ENCODE assay signal across 8 cellular contexts in the genomic region with DNA sequence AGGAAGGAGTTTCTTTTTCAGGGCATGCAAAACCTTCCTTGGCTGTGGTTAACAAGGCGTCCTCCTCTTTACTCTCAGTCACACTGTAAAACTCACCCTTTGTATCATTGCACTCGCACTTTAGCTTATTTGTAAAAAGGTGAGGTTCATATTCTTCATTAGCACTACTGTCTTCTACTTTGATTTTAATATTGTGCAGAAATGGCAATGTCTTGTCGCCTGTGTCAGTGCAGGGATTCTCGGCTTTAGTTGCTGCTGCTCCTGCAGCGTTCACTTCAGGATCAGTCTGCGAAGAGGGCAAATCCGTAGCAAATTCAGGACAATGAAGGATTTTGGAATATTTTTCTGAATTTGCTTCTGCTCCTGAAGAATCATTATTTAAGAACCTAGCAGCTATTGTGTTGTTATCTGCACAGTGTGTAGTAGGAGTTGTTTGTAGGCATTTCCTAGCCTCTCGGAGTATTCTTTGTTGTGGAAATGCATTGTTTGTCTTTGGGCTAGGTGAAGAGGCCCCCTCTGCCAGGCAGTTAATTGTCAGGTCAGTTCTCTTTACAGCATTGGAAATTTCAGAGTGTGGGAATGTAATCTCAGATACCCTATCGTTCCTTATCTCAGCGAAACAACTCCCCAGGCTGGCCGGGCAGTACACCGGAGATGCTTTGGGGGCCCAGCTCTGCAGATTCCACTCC. TPM values are rescaled to one million over a fixed set of nuclear protein-coding genes. Genes with fewer than 3 reads are reported as not detected.
DNase-seq lines count a peak whose midpoint lies in the region; ATAC-seq and TF ChIP-seq lines count a peak whose summit lies in the region.

No MANE protein-coding gene starts in this region.

- no peaks in the 10 kb centered on the region for H3K9me3 ChIP-seq in DND-41 (ENCODE audit: insufficient read depth, low read length, severe bottlenecking)
- H3K9me3 ChIP-seq in SJCRH30 (replicated peaks) = no peaks in the 10 kb centered on the region

- H4K20me1 ChIP-seq in DND-41 (ENCODE audit: insufficient read depth, low read length) = peaks cover 5% of the 10 kb centered on the region

- no peaks in the 10 kb centered on the region for H3K36me3 Mint-ChIP-seq in progenitor cell of endocrine pancreas (ENCODE audit: insufficient read depth)

- DNase-seq in DND-41 (no peak), SJCRH30 (no peak), fibroblast of mammary gland (ENCODE audit: low read depth) (no peak), progenitor cell of endocrine pancreas (ENCODE audit: low spot score, unreplicated experiment) (no peak), T-helper 9 cell (no peak), HEK293T (ENCODE audit: extremely low spot score) (no peak)

- H3K4me3 ChIP-seq in DND-41 (ENCODE audit: low read depth in 1 of 2, low read length in 2 of 2) (no peak overlapping the region; a peak in 1 of 4 replicates), SJCRH30 (peak overlapping the region; percentile 67), fibroblast of mammary gland (ENCODE audit: control insufficient read depth, low read depth, low read length) (peak overlapping the region; percentile 66)

- POLR2A ChIA-PET in HEK293T (lab: Yijun Ruan, JAX) = interaction anchor here (0.8 to 4.2 kb wide), 8 partner anchors 9 to 209 kb away, joined by 3 to 49 read pairs (median 5); a partner anchor contains a TSS

- H3K79me2 ChIP-seq in DND-41 (ENCODE audit: insufficient read depth, low read length) = no peaks in the 10 kb centered on the region

- CTCF ChIA-PET in HEK293T (lab: Yijun Ruan, JAX) = interaction anchor here (0.5 to 0.6 kb wide), 2 partner anchors 20 to 442 kb away, joined by 4 to 8 read pairs; no protein-coding TSS in a partner anchor

- H3K4me2 ChIP-seq in DND-41 (ENCODE audit: insufficient read depth, low read length) = peak overlapping the region; percentile 84

- peak overlapping the region; percentile 75 for H3K4me3 Mint-ChIP-seq in progenitor cell of endocrine pancreas (ENCODE audit: low read depth)

- peak overlapping the region; percentile 95 for H3K27ac Mint-ChIP-seq in progenitor cell of endocrine pancreas

- no peaks in the 10 kb centered on the region for H3K27me3 Mint-ChIP-seq in progenitor cell of endocrine pancreas

- no peaks in the 10 kb centered on the region for H3K36me3 ChIP-seq in DND-41 (ENCODE audit: insufficient read depth, low read length)
- H3K36me3 ChIP-seq in SJCRH30 = no peaks in the 10 kb centered on the region

- peaks cover 32% of the 10 kb centered on the region for H3K4me1 ChIP-seq in DND-41 (ENCODE audit: insufficient read depth, low read length)
- H3K4me1 ChIP-seq in SJCRH30 = no peaks in the 10 kb centered on the region

- TF ChIP-seq CTCF in DND-41 (IDR thresholded peaks at IDR 0.05; ENCODE audit: borderline replicate concordance, extremely low read depth, low read length, poor library complexity, severe bottlenecking) (no peak), fibroblast of mammary gland (conservative IDR thresholded peaks at IDR 0.05; ENCODE audit: control insufficient read depth, insufficient read depth, low read depth, low read length) (no peak), progenitor cell of endocrine pancreas (IDR thresholded peaks at IDR 0.05; ENCODE audit: unreplicated experiment) (no peak)

- 0 out of 2 replicates have a peak overlapping the region, but pooled peaks have one; percentile 53 for H2AFZ ChIP-seq in DND-41 (ENCODE audit: low read depth, low read length)

- no peak overlapping the region; the same call in 1 of the 2 replicates for H3K9ac ChIP-seq in DND-41 (ENCODE audit: low read depth, low read length)

- H3K27me3 ChIP-seq in DND-41 (ENCODE audit: insufficient read depth, low read length, poor library complexity) (peaks cover 73% of the 10 kb centered on the region), SJCRH30 (no peaks in the 10 kb centered on the region)

- H3K27ac ChIP-seq in DND-41 (ENCODE audit: low read length) (no peak overlapping the region), SJCRH30 (no peak overlapping the region)

- no peaks in the 10 kb centered on the region for H3K9me3 Mint-ChIP-seq in progenitor cell of endocrine pancreas (ENCODE audit: low read depth)

- H3K4me1 Mint-ChIP-seq in progenitor cell of endocrine pancreas (ENCODE audit: low read depth) = peaks cover 74% of the 10 kb centered on the region

- no peak for ATAC-seq in DND-41 (ENCODE audit: insufficient read depth, low read depth)
- no peak for ATAC-seq in GM19452 (IDR thresholded peaks at IDR 0.05; ENCODE audit: unreplicated experiment)
- ATAC-seq in GM19463 (IDR thresholded peaks at IDR 0.05; ENCODE audit: unreplicated experiment) = no peak

TF ChIP-seq in HEK293T, 16 proteins besides CTCF, POLR2A, EP300 and RAD21:
- TF ChIP-seq SP1 (IDR thresholded peaks at IDR 0.05) = no peak
- TF ChIP-seq FOXK2 (IDR thresholded peaks at IDR 0.05) = no peak
- no peak for TF ChIP-seq LEF1 (IDR thresholded peaks at IDR 0.05; ENCODE audit: borderline replicate concordance)
- no peak for TF ChIP-seq ARNT (IDR thresholded peaks at IDR 0.05)
- TF ChIP-seq SUZ12 (IDR thresholded peaks at IDR 0.05) = no peak
- TF ChIP-seq, protein P1, sequence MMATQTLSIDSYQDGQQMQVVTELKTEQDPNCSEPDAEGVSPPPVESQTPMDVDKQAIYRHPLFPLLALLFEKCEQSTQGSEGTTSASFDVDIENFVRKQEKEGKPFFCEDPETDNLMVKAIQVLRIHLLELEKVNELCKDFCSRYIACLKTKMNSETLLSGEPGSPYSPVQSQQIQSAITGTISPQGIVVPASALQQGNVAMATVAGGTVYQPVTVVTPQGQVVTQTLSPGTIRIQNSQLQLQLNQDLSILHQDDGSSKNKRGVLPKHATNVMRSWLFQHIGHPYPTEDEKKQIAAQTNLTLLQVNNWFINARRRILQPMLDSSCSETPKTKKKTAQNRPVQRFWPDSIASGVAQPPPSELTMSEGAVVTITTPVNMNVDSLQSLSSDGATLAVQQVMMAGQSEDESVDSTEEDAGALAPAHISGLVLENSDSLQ (IDR thresholded peaks at IDR 0.05) = no peak
- no peak for TF ChIP-seq ELF4 (IDR thresholded peaks at IDR 0.05)
- TF ChIP-seq NFRKB (IDR thresholded peaks at IDR 0.05) = no peak
- no peak for TF ChIP-seq FOXA1 (IDR thresholded peaks at IDR 0.05)
- no peak for TF ChIP-seq ZNF384 (IDR thresholded peaks at IDR 0.05)
- no peak for TF ChIP-seq CTBP1 (IDR thresholded peaks at IDR 0.05; ENCODE audit: borderline replicate concordance)
- no peak for TF ChIP-seq BHLHE40 (IDR thresholded peaks at IDR 0.05; ENCODE audit: borderline replicate concordance)
- no peak for TF ChIP-seq TARDBP (IDR thresholded peaks at IDR 0.05)
- no peak for TF ChIP-seq HDGF (IDR thresholded peaks at IDR 0.05; ENCODE audit: borderline replicate concordance)
- no peak for TF ChIP-seq FOXM1 (IDR thresholded peaks at IDR 0.05; ENCODE audit: borderline replicate concordance)
- no peak for TF ChIP-seq L3MBTL2 (conservative IDR thresholded peaks at IDR 0.05)

RNA-seq across cellular contexts. Expression of a gene that starts 9.8 kb away (rescaled TPM):
- 1.4 and 1.8 TPM in 2 replicates for total RNA-seq in SJCRH30 (2014; rRNA removed; shearing (Covaris generic))
- 13.6 and 15.3 TPM in 2 replicates for total RNA-seq in progenitor cell of endocrine pancreas

RNA-seq across cellular contexts. Expression of a gene that starts 18.3 kb away (rescaled TPM):
- 34.1 and 39.3 TPM in 2 replicates for total RNA-seq in SJCRH30 (2014; rRNA removed; shearing (Covaris generic))
- total RNA-seq in progenitor cell of endocrine pancreas = 55.7 and 65.6 TPM in 2 replicates

Comparison
In these comparisons a context has a peak if more than half of its experiments do, and no peak if none do; other contexts are left out.
1. H3K4me3 ChIP-seq: peak in SJCRH30 (single experiment) and fibroblast of mammary gland (single experiment); none in DND-41 (0 of 2).